ENCODE assay signal across 25 cellular contexts in genomic region chr3:29083081-29083480, GRCh38.
"Had no signal": no experiment of that assay in that cellular context is flagged by ENCODE, and none has a peak within 500 bp of the region (broad histone marks: within the 10 kb centered on the region; RNA-seq: fewer than 3 reads in every experiment).

No MANE protein-coding gene starts in this region.

- H3K27me3 ChIP-seq: ascending aorta, breast epithelium had no signal

- ATAC-seq: activated naive CD4-positive, alpha-beta T cell treated with anti-CD3 and anti-CD28 coated beads, Interleukin-2, amount 50 U/mL, for 72 hours; activated T-cell treated with anti-CD3 and anti-CD28 coated beads, Interleukin-2, amount 50 U/mL, for 72 hours; esophagus mucosa had no signal

- DNase-seq: activated CD4-positive, alpha-beta memory T cell treated with anti-CD3 and anti-CD28 coated beads, Interleukin-2, amount 10 ng/mL, durations not matched to agents 7 days and 5 days; activated CD4-positive, alpha-beta T cell treated with anti-CD3 and anti-CD28 coated beads for 1 hour; activated CD4-positive, alpha-beta T cell treated with anti-CD3 and anti-CD28 coated beads for 4 hours; activated CD4-positive, alpha-beta T cell treated with anti-CD3 and anti-CD28 coated beads, Interleukin-2, amount 10 ng/mL, durations not matched to agents 7 days and 5 days; activated CD4-positive, alpha-beta T cell treated with anti-CD3 and anti-CD28 coated beads, Interleukin-2, amount 50 U/mL, for 4 hours; activated CD8-positive, alpha-beta memory T cell treated with anti-CD3 and anti-CD28 coated beads, Interleukin-2, amount 50 U/mL, for 48 hours; activated gamma-delta T cell; activated naive CD4-positive, alpha-beta T cell; activated naive CD4-positive, alpha-beta T cell treated with anti-CD3 and anti-CD28 coated beads, Interleukin-2, amount 10 ng/mL, durations not matched to agents 7 days and 5 days; activated naive CD8-positive, alpha-beta T cell treated with anti-CD3 and anti-CD28 coated beads, Interleukin-2, amount 10 ng/mL, durations not matched to agents 7 days and 5 days; activated T-cell treated with anti-CD3 and anti-CD28 coated beads for 4 hours; activated T-cell treated with anti-CD3 and anti-CD28 coated beads, Interleukin-2, amount 50 U/mL, for 24 hours; activated T-cell treated with anti-CD3 and anti-CD28 coated beads, Interleukin-2, amount 50 U/mL, for 72 hours; dorsolateral prefrontal cortex; effector memory CD4-positive, alpha-beta T cell; endodermal cell; foreskin fibroblast; head of caudate nucleus; T-helper 2 cell had no signal

- H3K36me3 ChIP-seq: ascending aorta, breast epithelium had no signal

- FAIRE-seq: frontal cortex had no signal

- H3K4me3 ChIP-seq: ascending aorta, breast epithelium, coronary artery, dorsolateral prefrontal cortex had no signal
